ENCODE assay signal across 1 cellular context in the genomic region with DNA sequence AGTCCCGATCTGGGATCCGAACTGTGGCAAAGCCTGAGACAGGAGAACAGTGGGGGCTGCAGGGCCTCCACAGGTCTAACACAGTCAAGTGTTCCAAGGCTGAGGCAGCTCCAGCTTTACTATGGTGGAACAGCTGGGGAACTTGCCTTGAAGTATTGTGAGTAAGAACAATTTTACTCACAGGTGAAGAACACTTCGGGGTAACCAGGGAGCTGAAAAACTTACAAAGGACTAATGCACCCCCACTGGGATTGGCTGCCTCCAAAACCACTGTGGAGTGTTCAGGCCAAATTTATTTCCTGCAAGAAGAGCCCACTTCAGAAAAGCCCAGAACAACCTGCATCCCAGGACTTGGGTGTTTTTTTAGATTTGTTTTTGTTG.
TF ChIP-seq lines count a peak whose summit lies in the region.

No MANE protein-coding gene starts in this region.

TF ChIP-seq in WTC11, 78 proteins besides CTCF, POLR2A, EP300 and RAD21 (continued from another document):
- TF ChIP-seq, protein P1, sequence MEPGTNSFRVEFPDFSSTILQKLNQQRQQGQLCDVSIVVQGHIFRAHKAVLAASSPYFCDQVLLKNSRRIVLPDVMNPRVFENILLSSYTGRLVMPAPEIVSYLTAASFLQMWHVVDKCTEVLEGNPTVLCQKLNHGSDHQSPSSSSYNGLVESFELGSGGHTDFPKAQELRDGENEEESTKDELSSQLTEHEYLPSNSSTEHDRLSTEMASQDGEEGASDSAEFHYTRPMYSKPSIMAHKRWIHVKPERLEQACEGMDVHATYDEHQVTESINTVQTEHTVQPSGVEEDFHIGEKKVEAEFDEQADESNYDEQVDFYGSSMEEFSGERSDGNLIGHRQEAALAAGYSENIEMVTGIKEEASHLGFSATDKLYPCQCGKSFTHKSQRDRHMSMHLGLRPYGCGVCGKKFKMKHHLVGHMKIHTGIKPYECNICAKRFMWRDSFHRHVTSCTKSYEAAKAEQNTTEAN (CRISPR knock-in tag; IDR thresholded peaks at IDR 0.05) = no peak
- TF ChIP-seq ZNF138 (CRISPR knock-in tag; conservative IDR thresholded peaks at IDR 0.05) (no peak), RORB (CRISPR knock-in tag; IDR thresholded peaks at IDR 0.05) (no peak), IRF2 (CRISPR knock-in tag; IDR thresholded peaks at IDR 0.05; ENCODE audit: borderline replicate concordance, low read depth) (no peak), TCF7 (CRISPR knock-in tag; IDR thresholded peaks at IDR 0.05; ENCODE audit: low read depth) (no peak), SP1 (CRISPR knock-in tag; conservative IDR thresholded peaks at IDR 0.05) (no peak), ZNF263 (CRISPR knock-in tag; IDR thresholded peaks at IDR 0.05; ENCODE audit: low read depth) (no peak), NFATC4 (CRISPR knock-in tag; IDR thresholded peaks at IDR 0.05) (no peak), OVOL2 (CRISPR knock-in tag; IDR thresholded peaks at IDR 0.05; ENCODE audit: borderline replicate concordance) (no peak)
- TF ChIP-seq, protein P2, sequence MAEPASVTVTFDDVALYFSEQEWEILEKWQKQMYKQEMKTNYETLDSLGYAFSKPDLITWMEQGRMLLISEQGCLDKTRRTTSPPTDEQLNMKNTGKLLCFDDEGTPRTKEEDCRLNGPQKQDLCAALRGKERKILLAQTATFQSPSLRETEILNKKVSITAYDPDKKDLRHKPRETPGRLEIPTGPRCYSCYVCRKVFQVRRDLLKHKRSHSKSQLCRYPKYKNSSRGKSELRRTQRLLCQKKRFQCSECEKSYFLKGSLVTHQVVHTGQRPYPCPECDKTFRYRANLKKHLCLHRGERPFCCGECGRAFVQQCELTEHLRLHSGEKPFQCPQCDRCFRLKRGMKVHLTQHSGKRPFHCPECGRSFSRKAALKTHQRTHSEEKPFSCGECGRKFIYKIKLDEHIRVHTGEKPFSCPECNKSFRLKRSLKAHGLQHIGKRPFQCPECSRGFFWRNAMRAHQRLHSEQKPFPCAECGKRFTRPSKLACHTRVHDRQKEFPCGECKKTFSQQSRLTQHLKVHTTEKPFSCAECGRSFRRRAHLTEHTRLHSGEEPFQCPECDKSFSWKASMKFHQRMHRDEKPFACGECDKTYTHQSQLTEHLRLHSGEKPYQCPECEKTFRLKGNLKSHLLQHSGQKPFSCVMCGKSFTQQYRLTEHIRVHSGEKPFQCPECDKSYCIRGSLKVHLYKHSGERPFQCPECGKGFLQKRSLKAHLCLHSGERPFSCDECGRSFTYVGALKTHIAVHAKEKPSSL (CRISPR knock-in tag; conservative IDR thresholded peaks at IDR 0.05) = no peak
